ENCODE assay signal across 1 cellular context in the genomic region with DNA sequence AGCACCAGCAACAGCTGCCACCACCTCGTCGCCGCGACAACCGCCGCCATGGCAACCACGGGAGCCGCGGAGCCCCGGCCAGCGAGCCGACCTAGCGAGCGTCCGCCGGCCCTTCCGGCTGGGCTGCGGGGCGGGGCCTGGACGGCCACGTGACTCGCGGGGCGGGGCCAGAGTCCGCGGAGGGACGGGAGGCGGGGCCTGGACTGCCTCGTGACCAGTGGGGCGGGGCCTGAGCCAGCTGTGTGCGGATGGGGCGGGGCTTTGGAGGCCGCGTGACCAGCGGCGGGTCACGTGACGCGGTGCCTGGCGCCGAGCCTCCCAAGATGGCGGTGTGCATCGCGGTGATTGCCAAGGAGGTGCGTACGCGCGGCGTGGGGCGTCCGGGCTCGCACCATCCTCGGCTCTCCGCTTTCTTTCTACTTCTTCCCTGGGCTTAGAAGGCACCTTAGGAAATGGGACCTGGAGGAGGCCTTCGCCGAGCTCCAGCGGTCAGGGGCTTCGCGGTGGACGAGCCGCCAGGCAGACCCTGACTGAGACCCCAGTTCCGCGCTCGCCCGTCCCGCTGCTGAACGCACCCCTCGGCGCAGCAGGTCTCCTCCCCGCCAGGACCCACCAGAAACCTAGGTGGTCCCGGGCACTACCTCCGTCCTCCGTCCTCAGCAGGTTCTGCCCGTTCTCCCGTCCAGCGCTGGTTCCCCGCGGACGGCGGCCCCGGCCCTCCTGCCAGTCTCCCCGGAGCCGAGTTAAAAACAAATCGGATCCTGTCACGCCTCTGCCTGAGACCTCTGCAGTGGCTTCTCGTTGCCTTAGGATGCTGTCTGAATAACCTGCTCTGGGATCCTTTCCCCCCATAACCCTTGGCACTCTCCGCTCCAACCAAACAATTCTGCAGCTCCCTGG.
TF ChIP-seq lines count a peak whose summit lies in the region.

A gene with protein sequence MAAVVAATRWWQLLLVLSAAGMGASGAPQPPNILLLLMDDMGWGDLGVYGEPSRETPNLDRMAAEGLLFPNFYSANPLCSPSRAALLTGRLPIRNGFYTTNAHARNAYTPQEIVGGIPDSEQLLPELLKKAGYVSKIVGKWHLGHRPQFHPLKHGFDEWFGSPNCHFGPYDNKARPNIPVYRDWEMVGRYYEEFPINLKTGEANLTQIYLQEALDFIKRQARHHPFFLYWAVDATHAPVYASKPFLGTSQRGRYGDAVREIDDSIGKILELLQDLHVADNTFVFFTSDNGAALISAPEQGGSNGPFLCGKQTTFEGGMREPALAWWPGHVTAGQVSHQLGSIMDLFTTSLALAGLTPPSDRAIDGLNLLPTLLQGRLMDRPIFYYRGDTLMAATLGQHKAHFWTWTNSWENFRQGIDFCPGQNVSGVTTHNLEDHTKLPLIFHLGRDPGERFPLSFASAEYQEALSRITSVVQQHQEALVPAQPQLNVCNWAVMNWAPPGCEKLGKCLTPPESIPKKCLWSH (minus strand): TSS at position 120 of the 900 bp plus-strand sequence. CDS start 70 bp downstream, at position 50.
A gene with protein sequence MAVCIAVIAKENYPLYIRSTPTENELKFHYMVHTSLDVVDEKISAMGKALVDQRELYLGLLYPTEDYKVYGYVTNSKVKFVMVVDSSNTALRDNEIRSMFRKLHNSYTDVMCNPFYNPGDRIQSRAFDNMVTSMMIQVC (plus strand): TSS at position 300 of the 900 bp plus-strand sequence. CDS start 24 bp downstream, at position 324.

TF ChIP-seq in H1, 55 proteins besides CTCF, POLR2A, EP300 and RAD21 (continued from another document):
- no peak for TF ChIP-seq CBX5 (IDR thresholded peaks at IDR 0.05; ENCODE audit: low read depth, low read length)
- TF ChIP-seq TCF12 (IDR thresholded peaks at IDR 0.05; ENCODE audit: low read depth, low read length) = 0 out of 2 replicates have a peak, but pooled peaks have one; percentile 41
- TF ChIP-seq HDAC2 (IDR thresholded peaks at IDR 0.05; ENCODE audit: borderline replicate concordance in 1 of 2, low read depth in 2 of 2, low read length in 2 of 2) = peak in 1 of 2 experiments; percentile 97; a peak in 2 of 4 replicates
- TF ChIP-seq TAF1 (IDR thresholded peaks at IDR 0.05; ENCODE audit: low read depth, low read length) = peak; percentile 92
- TF ChIP-seq EGR1 (IDR thresholded peaks at IDR 0.05; ENCODE audit: borderline replicate concordance, low read depth, low read length) = no peak
- TF ChIP-seq TAF7 (optimal IDR thresholded peaks at IDR 0.05; ENCODE audit: borderline replicate concordance, low read depth, low read length) = no peak
- TF ChIP-seq BACH1 (IDR thresholded peaks at IDR 0.05; ENCODE audit: low read length) = no peak
- TF ChIP-seq, protein P1, sequence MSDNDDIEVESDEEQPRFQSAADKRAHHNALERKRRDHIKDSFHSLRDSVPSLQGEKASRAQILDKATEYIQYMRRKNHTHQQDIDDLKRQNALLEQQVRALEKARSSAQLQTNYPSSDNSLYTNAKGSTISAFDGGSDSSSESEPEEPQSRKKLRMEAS (IDR thresholded peaks at IDR 0.05) = peak; percentile 85
